In the genomic region with DNA sequence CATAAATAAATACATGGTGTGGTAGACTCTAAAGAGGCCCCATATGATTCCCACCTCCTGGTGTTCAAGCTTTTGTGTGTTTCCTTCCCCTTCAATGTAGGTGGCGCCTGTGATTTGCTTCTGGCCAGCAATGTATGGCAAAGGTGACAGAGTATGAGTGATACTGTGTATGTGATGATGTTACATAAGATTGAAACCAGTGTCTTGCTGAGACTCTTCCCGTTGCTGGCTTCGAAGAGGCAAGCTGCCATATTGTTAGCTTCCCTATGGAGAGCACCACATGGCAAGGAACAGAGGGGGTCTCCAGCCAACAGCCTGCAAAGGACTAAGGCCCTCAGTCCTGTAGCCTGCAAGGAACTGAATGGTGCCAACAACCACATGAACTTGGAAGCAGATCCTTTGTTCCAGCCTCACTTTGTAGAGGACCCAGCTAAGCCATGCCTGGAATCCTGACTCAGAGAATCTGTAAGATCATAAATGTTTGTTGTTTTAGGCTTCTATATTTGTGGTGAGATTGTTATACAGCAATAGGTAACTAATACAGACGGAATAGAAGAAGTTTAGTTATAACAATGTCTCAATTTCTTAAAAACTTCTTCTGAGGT, we compare ENCODE assay signal across 8 cellular contexts. TPM values are rescaled to one million over a fixed set of nuclear protein-coding genes. Genes with fewer than 3 reads are reported as not detected.
DNase-seq lines count a peak whose midpoint lies in the region; ATAC-seq, FAIRE-seq and TF ChIP-seq lines count a peak whose summit lies in the region.

No MANE protein-coding gene starts in this region.

- TF ChIP-seq EP300 in HepG2 (IDR thresholded peaks at IDR 0.05; ENCODE audit: low read depth in 2 of 2, low read length in 2 of 2) = no peak
- TF ChIP-seq EP300 in HepG2 (CRISPR knock-in tag; IDR thresholded peaks at IDR 0.05; ENCODE audit: borderline replicate concordance) = no peak

- peaks cover 24% of the 10 kb centered on the region for H4K20me1 ChIP-seq in HepG2 (ENCODE audit: insufficient read depth, low read length)

- H3K27me3 Mint-ChIP-seq in type B pancreatic cell = peaks cover 3% of the 10 kb centered on the region

- peak overlapping the region; percentile 97 for H3K4me3 Mint-ChIP-seq in type B pancreatic cell

- CTCF ChIA-PET in HepG2 (lab: Yijun Ruan, JAX; ENCODE audit: low intra/inter-chr PET ratio, low total read pairs) = interaction anchor here (1.4 kb wide), 1 partner anchor 209 kb away, joined by 3 read pairs; the partner anchor contains the start of gene MRO

- H3K79me2 ChIP-seq in HepG2 (ENCODE audit: insufficient read depth, low read length) = peaks cover 40% of the 10 kb centered on the region

- 0 out of 5 replicates have a peak, but pooled peaks cover 0 to 2% of the 10 kb centered on the region in 2 experiments for H3K36me3 ChIP-seq in HepG2 (replicated peaks in 1 of 2; ENCODE audit: control insufficient read depth in 1 of 2, insufficient read depth in 2 of 2, low read length in 2 of 2)
- no peaks in the 10 kb centered on the region for H3K36me3 ChIP-seq in right lobe of liver

- no peak overlapping the region for H2AFZ ChIP-seq in HepG2 (ENCODE audit: low read length)

- DNase-seq in HepG2 (ENCODE audit: low spot score) (peak; percentile 65), right lobe of liver (no peak), NCI-H446 treated with DMSO at 0.1 percent for 48 hours (lab: John Stamatoyannopoulos, UW) (peak; percentile 41), coronary artery (ENCODE audit: low spot score) (no peak), type B pancreatic cell (ENCODE audit: extremely low spot score, unreplicated experiment) (no peak), sciatic nerve (ENCODE audit: low spot score) (no peak), DMS153 (lab: John Stamatoyannopoulos, UW) (no peak)

- H3K4me1 ChIP-seq in HepG2 (ENCODE audit: insufficient read depth, low read length) (peaks cover 37% of the 10 kb centered on the region), right lobe of liver (peaks cover 0 to 30% (median 5%) of the 10 kb centered on the region in 4 donors)

- H3K36me3 Mint-ChIP-seq in type B pancreatic cell = peaks cover 11% of the 10 kb centered on the region

- H3K4me2 ChIP-seq in HepG2 (ENCODE audit: low read depth, low read length) = 0 out of 2 replicates have a peak overlapping the region, but pooled peaks have one; percentile 97

- no peak overlapping the region for H3K4me3 ChIP-seq in HepG2 (replicated peaks in 1 of 3; ENCODE audit: insufficient read depth in 1 of 3, low read depth in 2 of 3, low read length in 3 of 3)
- H3K4me3 ChIP-seq in right lobe of liver = no peak overlapping the region
- H3K4me3 ChIP-seq in coronary artery = peak overlapping the region; percentile 8

- no peak for TF ChIP-seq POLR2A in HepG2 (IDR thresholded peaks at IDR 0.05; ENCODE audit: insufficient read depth in 1 of 2, low read depth in 2 of 2, low read length in 2 of 2)
- TF ChIP-seq POLR2A in right lobe of liver (IDR thresholded peaks at IDR 0.05) = no peak

- no peak for TF ChIP-seq RAD21 in HepG2 (CRISPR knock-in tag; IDR thresholded peaks at IDR 0.05)

- peaks cover 28% of the 10 kb centered on the region for H3K4me1 Mint-ChIP-seq in type B pancreatic cell (ENCODE audit: unreplicated experiment)

- H3K27me3 ChIP-seq in HepG2 (ENCODE audit: control insufficient read depth in 1 of 2, insufficient read depth in 2 of 2, low read length in 2 of 2) (no peaks in the 10 kb centered on the region; a peak in 1 of 5 replicates), right lobe of liver (no peaks in the 10 kb centered on the region)

- in situ Hi-C loops in HepG2 (cut with HindIII; ENCODE audit: extremely low pct_ligation_motif_present, low pct_unique_long_range_greater_than_20kb) = no loop called here

- H3K9ac ChIP-seq in HepG2 (ENCODE audit: insufficient read depth, low read depth, low read length) = no peak overlapping the region

- peak; percentile 79 for FAIRE-seq in HepG2 (lab: Jason Lieb, UNC)

- peak overlapping the region; percentile 99 for H3K27ac Mint-ChIP-seq in type B pancreatic cell

- POLR2A ChIA-PET in HepG2 (lab: Yijun Ruan, JAX) = interaction anchor here (1.0 to 3.5 kb wide), 4 partner anchors 11 to 150 kb away, joined by 3 to 36 read pairs (median 20); partner anchors contain the start of genes ELAC1 and ME2

- TF ChIP-seq CTCF in HepG2 (CRISPR knock-in tag; IDR thresholded peaks at IDR 0.05) = peak; percentile 55
- TF ChIP-seq CTCF in right lobe of liver (IDR thresholded peaks at IDR 0.05) = no peak
- TF ChIP-seq CTCF in coronary artery (IDR thresholded peaks at IDR 0.05) = no peak
- TF ChIP-seq CTCF in type B pancreatic cell (conservative IDR thresholded peaks at IDR 0.05) = no peak

- no TSS peak for BruUV-seq in HepG2 (replicated peaks; lab: Mats Ljungman, UMichigan)

- peaks cover 4% of the 10 kb centered on the region for H3K9me3 Mint-ChIP-seq in type B pancreatic cell

- ATAC-seq in HepG2 = peak; percentile 47
- no peak for ATAC-seq in right lobe of liver
- no peak for ATAC-seq in sciatic nerve
- ATAC-seq in HG03378 (IDR thresholded peaks at IDR 0.05; ENCODE audit: unreplicated experiment) = no peak

- intact Hi-C loops in HepG2 (cut with micrococcal nuclease; ENCODE audit: unreplicated experiment) = no loop called here
- intact Hi-C loops in right lobe of liver (cut with DNase I) = loop anchor here (10.0 kb wide), 1 partner anchor 54 kb away; no protein-coding TSS in a partner anchor
- intact Hi-C loops in sciatic nerve (cut with DNase I) = no loop called here

- H3K9me3 ChIP-seq in HepG2 (ENCODE audit: low read length) (no peaks in the 10 kb centered on the region), right lobe of liver (no peaks in the 10 kb centered on the region)

- H3K27ac ChIP-seq in HepG2 (ENCODE audit: extremely low read length, insufficient read depth, low read length) = peak overlapping the region; percentile 24
- H3K27ac ChIP-seq in right lobe of liver = no peak overlapping the region
- H3K27ac ChIP-seq in coronary artery = no peak overlapping the region

- 74% methylated on average over 4 of the region's 4 CpGs for WGBS in HepG2 (ENCODE audit: low lambda C conversion rate)
- 57% methylated on average over 4 of the region's 4 CpGs for WGBS in right lobe of liver (ENCODE audit: insufficient coverage, low coverage, low lambda C conversion rate, missing lambda C conversion rate)

TF ChIP-seq in HepG2, 621 proteins besides CTCF, POLR2A, EP300 and RAD21 (continues in another document):
- TF ChIP-seq PRMT3 (CRISPR knock-in tag; IDR thresholded peaks at IDR 0.05; ENCODE audit: borderline replicate concordance, low read depth) = no peak
- TF ChIP-seq USF2 (IDR thresholded peaks at IDR 0.05; ENCODE audit: low read depth, low read length) = no peak
- no peak for TF ChIP-seq USF2 (CRISPR knock-in tag; IDR thresholded peaks at IDR 0.05; ENCODE audit: borderline replicate concordance)
- TF ChIP-seq PPARG (CRISPR knock-in tag; conservative IDR thresholded peaks at IDR 0.05) = peak; percentile 100
- TF ChIP-seq SAP130 (CRISPR knock-in tag; IDR thresholded peaks at IDR 0.05; ENCODE audit: low read depth) = peak; percentile 43; the same call in 1 of the 2 replicates

RNA-seq across cellular contexts. Expression of gene SMAD4, which starts 1.7 kb away (rescaled TPM):
- total RNA-seq in HepG2 (2016; rRNA removed; fragmentation: Illumina TruSeq; extraction: Trizol) (72.0 and 99.1 TPM in 2 replicates), right lobe of liver (10 to 100 TPM; 40.8 to 71.9 (median 56.6) TPM), type B pancreatic cell (ENCODE audit: low replicate concordance) (106 and 123 TPM in 2 replicates), sciatic nerve (137 TPM)
- total RNA-seq in HepG2 (2016; cell fraction: cytosol; rRNA removed; fragmentation: Illumina TruSeq; extraction: Trizol; ENCODE audit: low read depth) = 49.6 and 56.8 TPM in 2 replicates
- 73.5 and 83.9 TPM in 2 replicates for total RNA-seq in HepG2 (2016; cell fraction: insoluble cytoplasmic fraction; rRNA removed; fragmentation: Illumina TruSeq; extraction: Trizol)
- total RNA-seq in HepG2 (2016; cell fraction: membrane; rRNA removed; fragmentation: Illumina TruSeq; extraction: Trizol) = 44.9 and 46.8 TPM in 2 replicates
- 57.9 and 58.5 TPM in 2 replicates for total RNA-seq in HepG2 (2016; cell fraction: nucleus; rRNA removed; fragmentation: Illumina TruSeq; extraction: Trizol)
- polyA plus RNA-seq in HepG2 (2011; rRNA removed) = 53.8 and 70.2 TPM in 2 replicates
- 31.5 and 48.8 TPM in 2 replicates for polyA plus RNA-seq in HepG2 (2011; cell fraction: cytosol; rRNA removed)
- polyA plus RNA-seq in HepG2 (2011; cell fraction: nucleus; rRNA removed) = 25.3 and 31.2 TPM in 2 replicates
- 42.8 and 47.9 TPM in 2 replicates for polyA plus RNA-seq in HepG2 (2012)
- polyA plus RNA-seq in HepG2 (2016; cell fraction: cytosol; fragmentation: Illumina TruSeq; extraction: Trizol; ENCODE audit: low read depth) = 2.2 and 3.3 TPM in 2 replicates
- polyA plus RNA-seq in HepG2 (2016; cell fraction: insoluble cytoplasmic fraction; fragmentation: Illumina TruSeq; extraction: Trizol; ENCODE audit: low read depth) = 58.6 and 61.8 TPM in 2 replicates
- polyA plus RNA-seq in HepG2 (2016; cell fraction: membrane; fragmentation: Illumina TruSeq; extraction: Trizol; ENCODE audit: low read depth) = 6.7 and 8.8 TPM in 2 replicates
- 47.7 and 51.4 TPM in 2 replicates for polyA plus RNA-seq in HepG2 (2016; cell fraction: nucleus; fragmentation: Illumina TruSeq; extraction: Trizol; ENCODE audit: insufficient read depth, low read depth)
- polyA minus RNA-seq in HepG2 (2011; rRNA and poly(A)+ RNA removed; ENCODE audit: low replicate concordance) = 111 and 191 TPM in 2 replicates
- polyA minus RNA-seq in HepG2 (2011; cell fraction: cytosol; rRNA and poly(A)+ RNA removed) = 40.4 and 42.0 TPM in 2 replicates
- 54.7 and 64.2 TPM in 2 replicates for polyA minus RNA-seq in HepG2 (2011; cell fraction: nucleus; rRNA and poly(A)+ RNA removed)

Comparison
In these comparisons a context has a peak if more than half of its experiments do, and no peak if none do; other contexts are left out.
1. DNase-seq: peak in HepG2 (single experiment) and NCI-H446 treated with DMSO at 0.1 percent for 48 hours (single experiment); none in right lobe of liver (0 of 3), coronary artery (single experiment), type B pancreatic cell (single experiment), sciatic nerve (single experiment) and DMS153 (single experiment).
2. intact Hi-C loops: an anchor here in right lobe of liver (10.0 kb wide); none called in HepG2 and sciatic nerve.